ENCODE assay signal across 1 cellular context in genomic region chr14:21022686-21023085, GRCh38.
TF ChIP-seq lines count a peak whose summit lies in the region.

No MANE protein-coding gene starts in this region.

TF ChIP-seq in H1, 55 proteins besides CTCF, POLR2A, EP300 and RAD21:
- TF ChIP-seq CEBPB (IDR thresholded peaks at IDR 0.05; ENCODE audit: low read depth, low read length) (no peak), TAF7 (optimal IDR thresholded peaks at IDR 0.05; ENCODE audit: borderline replicate concordance, low read depth, low read length) (no peak), JUND (IDR thresholded peaks at IDR 0.05; ENCODE audit: low read length) (no peak), HDAC2 (IDR thresholded peaks at IDR 0.05; ENCODE audit: borderline replicate concordance in 1 of 2, low read depth in 2 of 2, low read length in 2 of 2) (no peak), RNF2 (IDR thresholded peaks at IDR 0.05; ENCODE audit: borderline replicate concordance, low read depth, low read length, missing control alignments, poor library complexity, severe bottlenecking) (no peak), CHD7 (IDR thresholded peaks at IDR 0.05; ENCODE audit: insufficient replicate concordance, low read length) (no peak), SRF (IDR thresholded peaks at IDR 0.05; ENCODE audit: low read depth, low read length) (no peak), GTF2F1 (IDR thresholded peaks at IDR 0.05; ENCODE audit: borderline replicate concordance, low read depth, low read length) (no peak), POU5F1 (IDR thresholded peaks at IDR 0.05; ENCODE audit: low read depth, low read length) (no peak), MAX (IDR thresholded peaks at IDR 0.05) (no peak), CREB1 (IDR thresholded peaks at IDR 0.05) (no peak)
